In the genomic region with DNA sequence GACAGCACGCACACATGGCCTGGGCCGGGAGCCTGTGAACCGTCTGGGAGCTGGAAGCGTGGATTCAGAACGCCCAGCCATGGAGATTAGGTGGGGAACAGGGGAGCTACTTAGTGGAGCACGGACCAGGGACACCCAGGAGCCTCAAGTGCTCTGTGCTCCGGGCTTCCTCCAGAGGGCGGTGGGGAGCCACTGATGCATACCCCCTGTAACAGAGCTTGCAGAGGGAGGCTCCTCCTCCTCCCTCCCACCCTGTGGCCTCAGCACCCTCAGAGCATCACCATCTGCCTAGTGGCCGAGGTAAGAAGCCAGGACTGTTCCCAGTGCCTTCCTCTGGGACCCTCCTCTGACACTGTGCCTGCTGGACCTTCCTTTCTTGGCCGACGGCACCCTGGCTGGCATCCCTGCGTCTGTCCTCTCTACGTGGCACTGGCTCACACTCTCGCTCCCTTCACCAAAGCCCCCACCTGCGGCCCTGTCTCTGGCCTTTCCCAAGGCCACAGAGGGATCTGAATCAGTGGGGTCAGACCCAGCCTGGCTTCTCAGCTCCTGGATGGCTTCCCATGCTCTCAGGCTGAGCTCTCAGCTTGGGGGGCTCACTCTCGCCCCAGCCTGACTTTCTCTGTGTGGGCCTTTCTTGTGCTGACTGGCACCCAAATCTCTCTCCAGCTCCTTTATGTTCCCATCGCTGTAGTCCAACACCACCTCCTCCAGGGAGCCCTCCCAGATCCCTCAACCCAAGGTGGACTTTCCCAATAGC, we compare ENCODE assay signal across 8 cellular contexts.
DNase-seq lines count a peak whose midpoint lies in the region; ATAC-seq and TF ChIP-seq lines count a peak whose summit lies in the region.

No MANE protein-coding gene starts in this region.

- no peak overlapping the region for H3K27ac Mint-ChIP-seq in stimulated activated naive CD8-positive, alpha-beta T cell treated with anti-CD3 and anti-CD28 coated beads, Interleukin-15, amount 100 ng/mL, for 72 hours

- no peaks in the 10 kb centered on the region for H3K27me3 Mint-ChIP-seq in stimulated activated naive CD8-positive, alpha-beta T cell treated with anti-CD3 and anti-CD28 coated beads, Interleukin-15, amount 100 ng/mL, for 72 hours

- peaks cover 3% of the 10 kb centered on the region for H3K4me1 Mint-ChIP-seq in stimulated activated naive CD8-positive, alpha-beta T cell treated with anti-CD3 and anti-CD28 coated beads, Interleukin-15, amount 100 ng/mL, for 72 hours

- H3K4me3 Mint-ChIP-seq in stimulated activated naive CD8-positive, alpha-beta T cell treated with anti-CD3 and anti-CD28 coated beads, Interleukin-15, amount 100 ng/mL, for 72 hours, result no peak overlapping the region

- no peaks in the 10 kb centered on the region for H3K9me3 Mint-ChIP-seq in stimulated activated naive CD8-positive, alpha-beta T cell treated with anti-CD3 and anti-CD28 coated beads, Interleukin-15, amount 100 ng/mL, for 72 hours

- peak; percentile 78 for ATAC-seq in stimulated activated naive CD8-positive, alpha-beta T cell treated with anti-CD3 and anti-CD28 coated beads, Interleukin-15, amount 100 ng/mL, for 72 hours
- ATAC-seq in omental fat pad (ENCODE audit: low FRiP score) (no peak), GM19035 (IDR thresholded peaks at IDR 0.05; ENCODE audit: unreplicated experiment) (no peak)

- TF ChIP-seq CTCF in omental fat pad (IDR thresholded peaks at IDR 0.05), result no peak

- peak; percentile 31 for DNase-seq in GM19238 (ENCODE audit: insufficient read length, low spot score)
- DNase-seq in NCI-H2029 (lab: John Stamatoyannopoulos, UW), result peak; percentile 55
- peak; percentile 36 for DNase-seq in activated T-cell treated with anti-CD3 and anti-CD28 coated beads for 48 hours (ENCODE audit: low read depth)
- DNase-seq in inferior parietal cortex (ENCODE audit: extremely low spot score), result peak; percentile 47
- DNase-seq in stimulated activated naive CD8-positive, alpha-beta T cell treated with anti-CD3 and anti-CD28 coated beads, Interleukin-15, amount 100 ng/mL, for 72 hours, result peak; percentile 41 to 46
- no peak for DNase-seq in omental fat pad (ENCODE audit: low spot score)
- no peak for DNase-seq in ureter (ENCODE audit: low spot score)

Comparison
In these comparisons a context has a peak if more than half of its experiments do, and no peak if none do; other contexts are left out.
1. DNase-seq: peak in GM19238 (single experiment), NCI-H2029 (single experiment), activated T-cell treated with anti-CD3 and anti-CD28 coated beads for 48 hours (single experiment), inferior parietal cortex (single experiment) and stimulated activated naive CD8-positive, alpha-beta T cell treated with anti-CD3 and anti-CD28 coated beads, Interleukin-15, amount 100 ng/mL, for 72 hours (2 of 2); none in omental fat pad (single experiment) and ureter (single experiment).